Comparison of ENCODE assay signal across 15 cellular contexts in genomic region chr12:53388932-53389331, GRCh38. TPM values are rescaled to one million over a fixed set of nuclear protein-coding genes. Genes with fewer than 3 reads are reported as not detected.
DNase-seq lines count a peak whose midpoint lies in the region; ATAC-seq, FAIRE-seq and TF ChIP-seq lines count a peak whose summit lies in the region.
"Had no signal": no experiment of that assay in that cellular context is flagged by ENCODE, and none has a peak within 500 bp of the region (broad histone marks: within the 10 kb centered on the region; RNA-seq: fewer than 3 reads in every experiment).

No MANE protein-coding gene starts in this region.

- H3K4me3 Mint-ChIP-seq in endothelial cell (ENCODE audit: unreplicated experiment), result no peak overlapping the region

- POLR2A ChIA-PET in PC-3 (lab: Charles Lee; ENCODE audit: unreplicated experiment), result no interaction called here

- DNase-seq in DND-41 (no peak), PC-3 (no peak), esophagus squamous epithelium (lab: John Stamatoyannopoulos, UW) (no peak), endothelial cell (ENCODE audit: low spot score) (no peak), H54 (ENCODE audit: insufficient read length, low spot score) (no peak)
- no peak for DNase-seq in stimulated activated CD8-positive, alpha-beta memory T cell treated with anti-CD3 and anti-CD28 coated beads, Interleukin-4, amount 100 ng/mL, for 48 hours
- DNase-seq: DMS53, foreskin fibroblast, left colon, NCI-H146 had no signal

- H3K4me1 ChIP-seq in DND-41 (ENCODE audit: insufficient read depth, low read length) (peaks cover 61% of the 10 kb centered on the region), PC-3 (ENCODE audit: insufficient read depth, low read length) (peaks cover 35% of the 10 kb centered on the region), esophagus squamous epithelium (peaks cover 53 to 90% (median 72%) of the 10 kb centered on the region in 3 donors), skeletal muscle tissue (ENCODE audit: control insufficient read depth in 3 of 3, insufficient read depth in 3 of 3, low read length in 3 of 3) (peaks cover 17 to 44% (median 38%) of the 10 kb centered on the region in 3 donors)

- H3K36me3 Mint-ChIP-seq in endothelial cell (ENCODE audit: low read depth, unreplicated experiment), result peaks cover 4% of the 10 kb centered on the region

- H3K9me3 ChIP-seq in DND-41 (ENCODE audit: insufficient read depth, low read length, severe bottlenecking) (no peaks in the 10 kb centered on the region), PC-3 (ENCODE audit: low read length) (no peaks in the 10 kb centered on the region), esophagus squamous epithelium (no peaks in the 10 kb centered on the region), skeletal muscle tissue (ENCODE audit: control insufficient read depth in 3 of 3, low read length in 3 of 3) (no peaks in the 10 kb centered on the region)

- H4K20me1 ChIP-seq in DND-41 (ENCODE audit: insufficient read depth, low read length) (peaks cover 48% of the 10 kb centered on the region), PC-3 (ENCODE audit: low read length) (peaks cover 12% of the 10 kb centered on the region)

- H3K27me3 ChIP-seq in DND-41 (ENCODE audit: insufficient read depth, low read length, poor library complexity) (no peaks in the 10 kb centered on the region), PC-3 (ENCODE audit: low read length) (no peaks in the 10 kb centered on the region), esophagus squamous epithelium (no peaks in the 10 kb centered on the region), skeletal muscle tissue (ENCODE audit: control insufficient read depth in 3 of 3, insufficient read depth in 3 of 3, low read length in 3 of 3) (no peaks in the 10 kb centered on the region)

- no TSS peak for BruUV-seq in PC-3 (replicated peaks; lab: Mats Ljungman, UMichigan)

- H3K27ac ChIP-seq in DND-41 (ENCODE audit: low read length), result no peak overlapping the region
- H3K27ac ChIP-seq in PC-3 (ENCODE audit: low read length), result no peak overlapping the region
- peak overlapping the region; percentile 50 to 100 (median 73) for H3K27ac ChIP-seq in esophagus squamous epithelium
- peak overlapping the region; percentile 63 for H3K27ac ChIP-seq in skeletal muscle tissue (ENCODE audit: low read depth, low read length)

- peaks cover 16% of the 10 kb centered on the region for H3K4me1 Mint-ChIP-seq in endothelial cell (ENCODE audit: unreplicated experiment)

- H3K36me3 ChIP-seq in DND-41 (ENCODE audit: insufficient read depth, low read length) (peaks cover 66% of the 10 kb centered on the region), PC-3 (ENCODE audit: low read depth, low read length) (peaks cover 3% of the 10 kb centered on the region; the same call in 1 of the 2 replicates), esophagus squamous epithelium (peaks cover 0 to 50% (median 13%) of the 10 kb centered on the region in 3 donors), skeletal muscle tissue (ENCODE audit: control insufficient read depth in 3 of 3, insufficient read depth in 3 of 3, low read length in 3 of 3) (peaks cover 0 to 7% (median 6%) of the 10 kb centered on the region in 3 donors)

- 84 to 95% methylated on average over 4 of the region's 4 CpGs for WGBS in esophagus squamous epithelium, 2 donors

- no peak overlapping the region for H3K27ac Mint-ChIP-seq in endothelial cell (ENCODE audit: unreplicated experiment)

- H3K9me2 ChIP-seq in PC-3 (replicated peaks; ENCODE audit: low read length), result no peaks in the 10 kb centered on the region

- H3K9ac ChIP-seq in DND-41 (ENCODE audit: low read depth, low read length) (no peak overlapping the region), PC-3 (ENCODE audit: low read length) (no peak overlapping the region), skeletal muscle tissue (ENCODE audit: low read depth in 1 of 3, low read length in 3 of 3) (no peak overlapping the region)

- intact Hi-C loops in PC-3 (cut with micrococcal nuclease) (no loop called here), esophagus squamous epithelium (cut with DNase I) (no loop called here)

- no peak for ATAC-seq in DND-41 (ENCODE audit: insufficient read depth, low read depth)
- no peak for ATAC-seq in PC-3

- peak overlapping the region; percentile 62; the same call in 1 of the 2 replicates for H3K4me2 ChIP-seq in DND-41 (ENCODE audit: insufficient read depth, low read length)
- H3K4me2 ChIP-seq in PC-3 (ENCODE audit: low read length), result peak overlapping the region; percentile 84

- H3K27me3 Mint-ChIP-seq in endothelial cell (ENCODE audit: unreplicated experiment), result no peaks in the 10 kb centered on the region

- no peak for TF ChIP-seq CTCF in DND-41 (IDR thresholded peaks at IDR 0.05; ENCODE audit: borderline replicate concordance, extremely low read depth, low read length, poor library complexity, severe bottlenecking)
- no peak for TF ChIP-seq CTCF in PC-3 (conservative IDR thresholded peaks at IDR 0.05; ENCODE audit: low read depth, low read length)
- no peak for TF ChIP-seq CTCF in esophagus squamous epithelium (IDR thresholded peaks at IDR 0.05)
- no peak for TF ChIP-seq CTCF in endothelial cell (IDR thresholded peaks at IDR 0.05; ENCODE audit: unreplicated experiment)

- H3K79me2 ChIP-seq in DND-41 (ENCODE audit: insufficient read depth, low read length), result peaks cover 96% of the 10 kb centered on the region
- peaks cover 95% of the 10 kb centered on the region for H3K79me2 ChIP-seq in PC-3 (ENCODE audit: low read length)

- no peaks in the 10 kb centered on the region for H3K9me3 Mint-ChIP-seq in endothelial cell (ENCODE audit: unreplicated experiment)

- TF ChIP-seq POLR2A in esophagus squamous epithelium (IDR thresholded peaks at IDR 0.05), result no peak
- TF ChIP-seq POLR2A in H54 (IDR thresholded peaks at IDR 0.05; ENCODE audit: low read depth, low read length), result no peak

- FAIRE-seq in H54 (lab: Jason Lieb, UNC), result no peak
- FAIRE-seq: GM12892 had no signal

- CTCF ChIA-PET in PC-3 (lab: Charles Lee), result interaction anchor here (0.6 kb wide), 1 partner anchor 63 kb away, joined by 4 read pairs; no protein-coding TSS in a partner anchor

- no peaks in the 10 kb centered on the region for H3F3A ChIP-seq in PC-3 (ENCODE audit: low read length, unreplicated experiment)

- H3K4me3 ChIP-seq in DND-41 (ENCODE audit: low read depth in 1 of 2, low read length in 2 of 2), result no peak overlapping the region
- H3K4me3 ChIP-seq in PC-3 (ENCODE audit: low read length), result no peak overlapping the region
- peak overlapping the region in 2 of 4 donors; percentile 2 to 89 for H3K4me3 ChIP-seq in esophagus squamous epithelium
- H3K4me3 ChIP-seq in skeletal muscle tissue (ENCODE audit: low read length in 3 of 3), result no peak overlapping the region

- H2AFZ ChIP-seq in DND-41 (ENCODE audit: low read depth, low read length) (no peak overlapping the region), PC-3 (ENCODE audit: low read length) (no peak overlapping the region)

RNA-seq across cellular contexts. Expression of gene SP1, which starts 9.0 kb away (rescaled TPM):
- total RNA-seq in PC-3 (2014; rRNA removed), result 49.7 and 57.6 TPM in 2 replicates
- total RNA-seq in esophagus squamous epithelium, result 10 to 100 TPM; 58.2 to 78.4 (median 62.0) TPM
- total RNA-seq in skeletal muscle tissue, result 30.3 TPM
- 69.5 TPM for total RNA-seq in endothelial cell (ENCODE audit: unreplicated experiment)

RNA-seq across cellular contexts. Expression of gene AMHR2, which starts 34.7 kb away (rescaled TPM):
- total RNA-seq in PC-3 (2014; rRNA removed) (0.29 TPM in 1 of 2 replicates, not detected in the other), esophagus squamous epithelium (under 1 TPM in 1 of 4 donors, not detected in 3; 0.76 TPM), skeletal muscle tissue (not detected), endothelial cell (ENCODE audit: unreplicated experiment) (1.3 TPM)
- total RNA-seq: activated CD8-positive, alpha-beta memory T cell treated with anti-CD3 and anti-CD28 coated beads for 36 hours; left colon; pulmonary artery endothelial cell; T-helper 1 cell treated with Interleukin-12 subunit alpha and Interleukin-12 subunit beta and Interleukin-4 antibody, amounts not matched to agents 30 ng/mL and 1 ng/mL, for 36 hours had no signal

RNA-seq across cellular contexts. Expression of gene PRR13, which starts 52.6 kb away (rescaled TPM):
- total RNA-seq in PC-3 (2014; rRNA removed), result 54.2 and 60.9 TPM in 2 replicates
- total RNA-seq in esophagus squamous epithelium, result 10 to 100 TPM; 24.9 to 72.9 (median 51.1) TPM
- total RNA-seq in skeletal muscle tissue, result 15.7 TPM
- 131 TPM for total RNA-seq in endothelial cell (ENCODE audit: unreplicated experiment)

RNA-seq across cellular contexts. Expression of gene SP7, which starts 52.8 kb away (rescaled TPM):
- total RNA-seq in PC-3 (2014; rRNA removed) (not detected in 2 replicates), esophagus squamous epithelium (not detected), skeletal muscle tissue (not detected), endothelial cell (ENCODE audit: unreplicated experiment) (3.6 TPM)
- total RNA-seq: activated CD8-positive, alpha-beta memory T cell treated with anti-CD3 and anti-CD28 coated beads for 36 hours; left colon; pulmonary artery endothelial cell; T-helper 1 cell treated with Interleukin-12 subunit alpha and Interleukin-12 subunit beta and Interleukin-4 antibody, amounts not matched to agents 30 ng/mL and 1 ng/mL, for 36 hours had no signal

Comparison
In these comparisons a context has a peak if more than half of its experiments do, and no peak if none do; other contexts are left out.
1. H3K27ac ChIP-seq: peak in esophagus squamous epithelium (4 of 4) and skeletal muscle tissue (single experiment); none in DND-41 (single experiment) and PC-3 (single experiment).